In genomic region chr2:18521084-18521483, GRCh38 we compare ENCODE assay signal across 9 cellular contexts. TPM values are rescaled to one million over a fixed set of nuclear protein-coding genes. Genes with fewer than 3 reads are reported as not detected.
DNase-seq lines count a peak whose midpoint lies in the region; ATAC-seq and TF ChIP-seq lines count a peak whose summit lies in the region.
"Had no signal": no experiment of that assay in that cellular context is flagged by ENCODE, and none has a peak within 500 bp of the region (broad histone marks: within the 10 kb centered on the region; RNA-seq: fewer than 3 reads in every experiment).

No MANE protein-coding gene starts in this region.

- ATAC-seq in heart right ventricle (peak in 5 of 8 donors; percentile 32 to 70 (median 45)), HG03469 (IDR thresholded peaks at IDR 0.05; ENCODE audit: unreplicated experiment) (no peak)

- H3K27me3 Mint-ChIP-seq in nephron (ENCODE audit: low read depth): peaks cover 17% of the 10 kb centered on the region

- intact Hi-C loops in mammary epithelial cell (cut with micrococcal nuclease): loop anchor here (2.0 to 10.0 kb wide), 4 partner anchors 134 to 1342 kb away; no protein-coding TSS in a partner anchor
- intact Hi-C loops in heart right ventricle (cut with DNase I): loop anchor here (2.0 to 10.0 kb wide), 12 partner anchors 36 to 1342 kb away; partner anchors contain the start of genes RDH14 (in 2 of the 10) and OSR1 (in 1 of the 10)
- intact Hi-C loops in transverse colon (cut with DNase I; ENCODE audit: low total_unique reads): loop anchor here (5.0 kb wide), 1 partner anchor 841 kb away; no protein-coding TSS in a partner anchor

- BruUV-seq in mammary epithelial cell (replicated peaks; lab: Mats Ljungman, UMichigan): no TSS peak

- H3K9ac ChIP-seq in mammary epithelial cell (ENCODE audit: insufficient read depth, low read length): no peak overlapping the region
- H3K9ac ChIP-seq: BLaER1 treated with 17β-estradiol and CSF1 and Interleukin-3, amounts not matched to agents 10 nM and 100 nM had no signal

- peak overlapping the region in 2 of 3 experiments; percentile 66 to 77 for H3K27ac Mint-ChIP-seq in nephron

- dilution Hi-C loops in mammary epithelial cell (cut with HindIII; ENCODE audit: low sequenced_read_pairs): loop anchor here (25.0 kb wide), 1 partner anchor 1341 kb away; no protein-coding TSS in a partner anchor

- no peaks in the 10 kb centered on the region for H4K20me1 ChIP-seq in mammary epithelial cell (ENCODE audit: insufficient read depth, low read length)
- H4K20me1 ChIP-seq: BLaER1 treated with 17β-estradiol and CSF1 and Interleukin-3, amounts not matched to agents 10 nM and 100 nM had no signal

- TF ChIP-seq CTCF in mammary epithelial cell (conservative IDR thresholded peaks at IDR 0.05 in 1 of 2, IDR thresholded peaks at IDR 0.05 in 1 of 2; ENCODE audit: extremely low read depth in 1 of 2, insufficient read depth in 1 of 2, low read depth in 1 of 2, low read length in 2 of 2): no peak
- TF ChIP-seq CTCF in heart right ventricle (IDR thresholded peaks at IDR 0.05): no peak
- no peak for TF ChIP-seq CTCF in nephron (IDR thresholded peaks at IDR 0.05; ENCODE audit: unreplicated experiment in 3 of 3)
- no peak for TF ChIP-seq CTCF in transverse colon (IDR thresholded peaks at IDR 0.05)

- H3K27ac ChIP-seq in mammary epithelial cell (ENCODE audit: insufficient read depth, low read depth, low read length) (no peak overlapping the region), heart right ventricle (peak overlapping the region in 9 of 10 donors; percentile 37 to 79 (median 64)), transverse colon (peak overlapping the region in 3 of 4 donors; percentile 36 to 75 (median 42))
- H3K27ac ChIP-seq: BLaER1 treated with 17β-estradiol and CSF1 and Interleukin-3, amounts not matched to agents 10 nM and 100 nM; PC-9 had no signal

- H3K4me3 ChIP-seq in mammary epithelial cell (replicated peaks in 1 of 3; ENCODE audit: insufficient read depth in 1 of 3, low read depth in 2 of 3, low read length in 3 of 3): no peak overlapping the region
- H3K4me3 ChIP-seq in heart right ventricle: peak overlapping the region in 4 of 10 donors; percentile 0 to 37 (median 20)
- H3K4me3 ChIP-seq in transverse colon: no peak overlapping the region
- H3K4me3 ChIP-seq: BLaER1 treated with 17β-estradiol and CSF1 and Interleukin-3, amounts not matched to agents 10 nM and 100 nM; PC-9 had no signal

- CTCF ChIA-PET in mammary epithelial cell (lab: Charles Lee; ENCODE audit: low non-redundant PET): interaction anchor here (0.5 to 1.4 kb wide), 4 partner anchors 29 to 837 kb away, joined by 3 to 4 read pairs (median 4); partner anchors contain the start of gene OSR1

- H3K79me2 ChIP-seq in mammary epithelial cell (ENCODE audit: insufficient read depth, low read length): no peaks in the 10 kb centered on the region

- in situ Hi-C loops in mammary epithelial cell (cut with MboI; ENCODE audit: low sequenced_read_pairs in 2 of 2) (loop anchor here (10.0 to 25.0 kb wide), 2 partner anchors 844 to 1341 kb away; no protein-coding TSS in a partner anchor), transverse colon (cut with MboI; ENCODE audit: low pct_ligation_motif_present in 1 of 4, low pct_unique_long_range_greater_than_20kb in 1 of 4, low sequenced_read_pairs in 3 of 4) (loop anchor here (5.0 to 25.0 kb wide), 4 partner anchors 841 to 1344 kb away; partner anchors contain the start of gene OSR1 (in 4 of the 4)), ACHN (cut with HindIII; ENCODE audit: low pct_ligation_motif_present, low pct_unique_long_range_greater_than_20kb, low sequenced_read_pairs) (no loop called here)

- TF ChIP-seq POLR2A in transverse colon (IDR thresholded peaks at IDR 0.05): no peak

- no peak for TF ChIP-seq EP300 in transverse colon (IDR thresholded peaks at IDR 0.05; ENCODE audit: low read depth)

- H3K4me2 ChIP-seq in mammary epithelial cell (ENCODE audit: insufficient read depth, low read depth, low read length): no peak overlapping the region
- H3K4me2 ChIP-seq: BLaER1 treated with 17β-estradiol and CSF1 and Interleukin-3, amounts not matched to agents 10 nM and 100 nM; PC-9 had no signal

- peaks cover 59% of the 10 kb centered on the region for H3K4me1 Mint-ChIP-seq in nephron

- no peaks in the 10 kb centered on the region for H3K9me3 ChIP-seq in mammary epithelial cell (replicated peaks; ENCODE audit: insufficient read depth, low read length)
- no peaks in the 10 kb centered on the region for H3K9me3 ChIP-seq in heart right ventricle
- no peaks in the 10 kb centered on the region for H3K9me3 ChIP-seq in transverse colon
- H3K9me3 ChIP-seq: BLaER1 treated with 17β-estradiol and CSF1 and Interleukin-3, amounts not matched to agents 10 nM and 100 nM had no signal

- no peaks in the 10 kb centered on the region for H3K36me3 Mint-ChIP-seq in nephron (ENCODE audit: low read depth)

- WGBS in mammary epithelial cell (ENCODE audit: low coverage, missing lambda C conversion rate): 49% methylated on average over 6 of the region's 7 CpGs
- 38 to 57% methylated on average over 7 of the region's 7 CpGs for WGBS in heart right ventricle, 2 donors
- 72 to 80% methylated on average over 2 to 7 of the region's 7 CpGs for WGBS in transverse colon (ENCODE audit: low coverage in 1 of 2), 2 donors

- H3K36me3 ChIP-seq in mammary epithelial cell (ENCODE audit: insufficient read depth, low read length) (no peaks in the 10 kb centered on the region), heart right ventricle (no peaks in the 10 kb centered on the region), transverse colon (no peaks in the 10 kb centered on the region)
- H3K36me3 ChIP-seq: BLaER1 treated with 17β-estradiol and CSF1 and Interleukin-3, amounts not matched to agents 10 nM and 100 nM had no signal

- no peaks in the 10 kb centered on the region for H3K9me3 Mint-ChIP-seq in nephron

- no peak overlapping the region for H3K4me3 Mint-ChIP-seq in nephron

- peak overlapping the region; percentile 60 for H2AFZ ChIP-seq in mammary epithelial cell (ENCODE audit: low read depth, low read length)
- H2AFZ ChIP-seq: PC-9 had no signal

- no peaks in the 10 kb centered on the region for H3K27me3 ChIP-seq in mammary epithelial cell (ENCODE audit: insufficient read depth, low read length)
- no peaks in the 10 kb centered on the region for H3K27me3 ChIP-seq in heart right ventricle
- no peaks in the 10 kb centered on the region for H3K27me3 ChIP-seq in transverse colon
- H3K27me3 ChIP-seq: BLaER1 treated with 17β-estradiol and CSF1 and Interleukin-3, amounts not matched to agents 10 nM and 100 nM had no signal

- DNase-seq in mammary epithelial cell (no peak), heart right ventricle (no peak), transverse colon (no peak), EL (no peak), ACHN (no peak)

- H3K4me1 ChIP-seq in mammary epithelial cell (ENCODE audit: insufficient read depth, low read length) (no peaks in the 10 kb centered on the region), heart right ventricle (peaks cover 8 to 50% (median 29%) of the 10 kb centered on the region in 9 donors), transverse colon (peaks cover 0 to 16% (median 1%) of the 10 kb centered on the region in 4 donors)
- H3K4me1 ChIP-seq: BLaER1 treated with 17β-estradiol and CSF1 and Interleukin-3, amounts not matched to agents 10 nM and 100 nM had no signal

RNA-seq across cellular contexts. Expression of gene RDH14, which starts 39.4 kb away (rescaled TPM):
- total RNA-seq in mammary epithelial cell: 10 to 100 TPM; 19.5 to 20.0 TPM
- 16.4 TPM for polyA plus RNA-seq in mammary epithelial cell
- polyA minus RNA-seq in mammary epithelial cell: 5.7 TPM
- 10 to 100 TPM; 40.8 to 54.8 (median 47.5) TPM for total RNA-seq in heart right ventricle
- 10 to 100 TPM; 25.8 to 35.0 TPM for polyA plus RNA-seq in heart right ventricle
- total RNA-seq in transverse colon: 100 to 1,000 TPM in 1 of 4 donors, 10 to 100 TPM in 3; 26.4 to 138 (median 32.5) TPM
